In the genomic region with DNA sequence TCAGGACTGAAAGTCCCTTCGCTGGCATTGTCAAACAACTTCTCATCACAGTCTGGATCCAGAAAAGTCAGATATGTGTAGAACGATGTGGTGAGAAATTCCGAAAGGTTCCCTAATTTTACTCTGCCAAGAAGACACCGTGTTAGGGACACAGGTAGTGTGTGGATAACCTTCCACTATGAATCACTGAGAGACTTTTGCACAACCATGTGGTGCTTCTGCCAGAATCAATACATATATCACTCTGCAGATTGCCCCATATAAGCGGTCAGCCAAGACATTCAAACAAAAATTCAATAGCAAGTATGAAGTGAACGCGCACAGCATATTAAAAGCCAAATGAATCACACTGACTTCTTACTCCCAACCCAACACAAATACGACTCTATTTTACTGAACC, we compare ENCODE assay signal across 9 cellular contexts.
"Had no signal": no experiment of that assay in that cellular context is flagged by ENCODE, and none has a peak within 500 bp of the region (broad histone marks: within the 10 kb centered on the region; RNA-seq: fewer than 3 reads in every experiment).

No MANE protein-coding gene starts in this region.

- H3K4me3 Mint-ChIP-seq: HFFc6, IgD-negative memory B cell had no signal

- H3K4me3 ChIP-seq: GM23248, HAP-1 had no signal

- H3K9me3 Mint-ChIP-seq: HFFc6 had no signal

- ATAC-seq: HCT116 had no signal

- H3K27ac Mint-ChIP-seq: HFFc6, IgD-negative memory B cell had no signal

- H3K9me3 ChIP-seq: HAP-1 had no signal

- FAIRE-seq: HTR-8/SVneo had no signal

- H3K27ac ChIP-seq: GM23248 had no signal

- H3K27me3 Mint-ChIP-seq: IgD-negative memory B cell had no signal

- DNase-seq: GM23248, GOT3, H7, HFFc6, KBM-7 had no signal

- H3K4me1 ChIP-seq: HAP-1 had no signal

- H3K9ac ChIP-seq: GM23248 had no signal

- H3K4me1 Mint-ChIP-seq: IgD-negative memory B cell had no signal

- H2AFZ ChIP-seq: GM23248 had no signal
